Comparison of ENCODE assay signal across 20 cellular contexts in the genomic region with DNA sequence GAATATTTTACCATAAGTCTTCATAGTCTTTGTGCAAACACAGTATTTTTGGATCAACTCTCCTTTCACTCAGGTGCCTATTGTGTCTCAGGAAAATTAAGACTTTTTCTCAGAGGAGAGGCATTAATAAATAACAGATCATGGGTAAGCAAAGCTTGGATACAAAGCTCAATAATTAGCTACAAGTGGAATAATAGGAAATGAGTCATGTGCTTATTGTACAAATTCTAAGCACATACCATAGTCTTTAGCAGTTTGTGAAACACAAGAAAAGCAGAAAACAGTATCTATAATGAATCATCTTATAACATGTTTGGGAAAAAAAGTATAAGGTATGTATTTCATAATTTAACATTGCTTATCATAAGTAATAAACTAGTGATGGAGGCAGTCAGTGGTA.
DNase-seq lines count a peak whose midpoint lies in the region; ATAC-seq, FAIRE-seq and TF ChIP-seq lines count a peak whose summit lies in the region.
"Had no signal": no experiment of that assay in that cellular context is flagged by ENCODE, and none has a peak within 500 bp of the region (broad histone marks: within the 10 kb centered on the region; RNA-seq: fewer than 3 reads in every experiment).

No MANE protein-coding gene starts in this region.

- H3K9me3 ChIP-seq in A673 (ENCODE audit: low read depth, low read length, poor library complexity, severe bottlenecking) (no peaks in the 10 kb centered on the region), astrocyte (ENCODE audit: insufficient read depth, low read depth, low read length) (no peaks in the 10 kb centered on the region)
- H3K9me3 ChIP-seq: SJSA1 had no signal

- intact Hi-C loops in A673 (cut with micrococcal nuclease; ENCODE audit: unreplicated experiment), result no loop called here

- H3K27me3 ChIP-seq in A673 (replicated peaks; ENCODE audit: insufficient read depth, low read depth, low read length, poor library complexity), result no peaks in the 10 kb centered on the region
- no peaks in the 10 kb centered on the region for H3K27me3 ChIP-seq in astrocyte (ENCODE audit: insufficient read depth, low read length)
- H3K27me3 ChIP-seq: SJSA1 had no signal

- H3K4me1 Mint-ChIP-seq in astrocyte (ENCODE audit: low read depth, unreplicated experiment), result peaks cover 3% of the 10 kb centered on the region

- no peak overlapping the region for H3K9ac ChIP-seq in astrocyte (ENCODE audit: low read length)

- DNase-seq in A673 (ENCODE audit: low spot score), result peak; percentile 33
- DNase-seq in GM03348 (ENCODE audit: low spot score), result peak; percentile 3
- DNase-seq in astrocyte (ENCODE audit: low read depth), result peak; percentile 2
- peak; percentile 14 for DNase-seq in iris pigment epithelial cell (ENCODE audit: low read depth)
- DNase-seq in AG08395 (ENCODE audit: low spot score), result no peak
- DNase-seq: AML-193, DMS 273 treated with DMSO at 0.1 percent for 48 hours, GF-D8, KG1, NCI-H1930, NCI-H226, NCI-H524, NCI-H82 had no signal

- CTCF ChIA-PET in A673 (lab: Charles Lee), result no interaction called here

- H3K4me3 Mint-ChIP-seq in astrocyte (ENCODE audit: unreplicated experiment), result no peak overlapping the region

- POLR2A ChIA-PET in A673 (lab: Charles Lee; ENCODE audit: low non-redundant PET), result no interaction called here

- H3K4me2 ChIP-seq in astrocyte (ENCODE audit: low read length), result no peak overlapping the region

- TF ChIP-seq CTCF in A673 (conservative IDR thresholded peaks at IDR 0.05; ENCODE audit: low read depth, low read length), result no peak
- TF ChIP-seq CTCF in astrocyte (IDR thresholded peaks at IDR 0.05; ENCODE audit: insufficient read depth, low read depth, low read length), result no peak

- no peak for ATAC-seq in HG03108 (IDR thresholded peaks at IDR 0.05; ENCODE audit: unreplicated experiment)
- ATAC-seq in HG02840 (IDR thresholded peaks at IDR 0.05; ENCODE audit: low FRiP score, unreplicated experiment), result no peak
- ATAC-seq in GM21529 (IDR thresholded peaks at IDR 0.05; ENCODE audit: unreplicated experiment), result no peak
- ATAC-seq: GM12878 had no signal

- H3K27me3 Mint-ChIP-seq in astrocyte (ENCODE audit: low read depth, unreplicated experiment), result no peaks in the 10 kb centered on the region

- H3K36me3 ChIP-seq in A673 (ENCODE audit: insufficient read depth, low read length, poor library complexity, severe bottlenecking) (no peaks in the 10 kb centered on the region), astrocyte (ENCODE audit: insufficient read depth, low read length) (no peaks in the 10 kb centered on the region)
- H3K36me3 ChIP-seq: SJSA1 had no signal

- BruUV-seq in A673 (replicated peaks; lab: Mats Ljungman, UMichigan), result no TSS peak

- H3K4me1 ChIP-seq in A673 (ENCODE audit: insufficient read depth, low read length, poor library complexity, severe bottlenecking) (peaks cover 24% of the 10 kb centered on the region), astrocyte (ENCODE audit: insufficient read depth, low read length) (no peaks in the 10 kb centered on the region)
- H3K4me1 ChIP-seq: SJSA1 had no signal

- no peak overlapping the region for H2AFZ ChIP-seq in astrocyte (ENCODE audit: low read depth, low read length)

- no peaks in the 10 kb centered on the region for H3K9me3 Mint-ChIP-seq in astrocyte (ENCODE audit: unreplicated experiment)

- H3K36me3 Mint-ChIP-seq in astrocyte (ENCODE audit: low read depth, unreplicated experiment), result no peaks in the 10 kb centered on the region

- H3K4me3 ChIP-seq in A673 (ENCODE audit: low read depth, low read length, poor library complexity, severe bottlenecking) (no peak overlapping the region), astrocyte (ENCODE audit: insufficient read depth, low read depth, low read length) (no peak overlapping the region)
- H3K4me3 ChIP-seq: GM12878, SJSA1 had no signal

- no peaks in the 10 kb centered on the region for H4K20me1 ChIP-seq in astrocyte (ENCODE audit: insufficient read depth, low read length)

- no peak overlapping the region for H3K27ac Mint-ChIP-seq in astrocyte (ENCODE audit: unreplicated experiment)

- H3K27ac ChIP-seq in A673 (ENCODE audit: low read depth, low read length, poor library complexity, severe bottlenecking) (no peak overlapping the region), astrocyte (ENCODE audit: low read depth, low read length) (no peak overlapping the region)
- H3K27ac ChIP-seq: C4-2B, SJSA1 had no signal

- no peak for FAIRE-seq in astrocyte (lab: Jason Lieb, UNC)
- FAIRE-seq: A204.1, GM12878 had no signal

- H3K79me2 ChIP-seq in astrocyte (ENCODE audit: insufficient read depth, low read length), result no peaks in the 10 kb centered on the region
